In genomic region chr1:166153641-166154350, GRCh38 we compare ENCODE assay signal across 19 cellular contexts. TPM values are rescaled to one million over a fixed set of nuclear protein-coding genes. Genes with fewer than 3 reads are reported as not detected.
DNase-seq lines count a peak whose midpoint lies in the region; ATAC-seq and TF ChIP-seq lines count a peak whose summit lies in the region.
"Had no signal": no experiment of that assay in that cellular context is flagged by ENCODE, and none has a peak within 500 bp of the region (broad histone marks: within the 10 kb centered on the region; RNA-seq: fewer than 3 reads in every experiment).

No MANE protein-coding gene starts in this region.

- TF ChIP-seq CTCF in glutamatergic neuron (IDR thresholded peaks at IDR 0.05; ENCODE audit: partially characterized antibody, unreplicated experiment): no peak

- peak; percentile 42 for ATAC-seq in stimulated activated naive CD8-positive, alpha-beta T cell treated with anti-CD3 and anti-CD28 coated beads, Interleukin-15, amount 100 ng/mL, for 72 hours
- ATAC-seq in stimulated activated naive CD8-positive, alpha-beta T cell treated with anti-CD3 and anti-CD28 coated beads, Interleukin-15, Interleukin-2, amounts not matched to agents 100 U/mL and 50 U/mL, for 24 hours: no peak
- ATAC-seq in stimulated activated memory B cell treated with anti-CD40 and anti-IgM and Interleukin-4, amounts not matched to agents 10 μg/mL and 1 μg/mL and 100 μg/mL, for 72 hours: peak; percentile 52
- ATAC-seq in HG03097 (IDR thresholded peaks at IDR 0.05; ENCODE audit: low FRiP score, unreplicated experiment) (no peak), GM19035 (IDR thresholded peaks at IDR 0.05; ENCODE audit: unreplicated experiment) (no peak)
- ATAC-seq: Panc1 had no signal

- H3K4me3 Mint-ChIP-seq in stimulated activated naive CD8-positive, alpha-beta T cell treated with anti-CD3 and anti-CD28 coated beads, Interleukin-15, amount 100 ng/mL, for 72 hours: no peak overlapping the region
- H3K4me3 Mint-ChIP-seq in glutamatergic neuron (ENCODE audit: unreplicated experiment): peak overlapping the region; percentile 58
- no peak overlapping the region for H3K4me3 Mint-ChIP-seq in stimulated activated memory B cell treated with anti-CD40 and anti-IgM and Interleukin-4, amounts not matched to agents 10 μg/mL and 1 μg/mL and 100 μg/mL, for 72 hours
- no peak overlapping the region for H3K4me3 Mint-ChIP-seq in activated T-helper 2 cell treated with anti-CD3 and anti-CD28 coated beads, Interferon-gamma antibody, Interleukin-2, Interleukin-4, amounts not matched to agents 10 μg/mL and 5 μg/mL and 100 μg/mL, durations not matched to agents 14 hours and 24 hours and 36 hours (ENCODE audit: low read depth)

- H3K4me1 Mint-ChIP-seq in stimulated activated naive CD8-positive, alpha-beta T cell treated with anti-CD3 and anti-CD28 coated beads, Interleukin-15, amount 100 ng/mL, for 72 hours: no peaks in the 10 kb centered on the region
- peaks cover 68% of the 10 kb centered on the region for H3K4me1 Mint-ChIP-seq in glutamatergic neuron (ENCODE audit: low read depth, unreplicated experiment)
- no peaks in the 10 kb centered on the region for H3K4me1 Mint-ChIP-seq in stimulated activated memory B cell treated with anti-CD40 and anti-IgM and Interleukin-4, amounts not matched to agents 10 μg/mL and 1 μg/mL and 100 μg/mL, for 72 hours
- no peaks in the 10 kb centered on the region for H3K4me1 Mint-ChIP-seq in activated T-helper 2 cell treated with anti-CD3 and anti-CD28 coated beads, Interferon-gamma antibody, Interleukin-2, Interleukin-4, amounts not matched to agents 10 μg/mL and 5 μg/mL and 100 μg/mL, durations not matched to agents 14 hours and 24 hours and 36 hours (ENCODE audit: low read depth)

- DNase-seq in stimulated activated naive CD8-positive, alpha-beta T cell treated with anti-CD3 and anti-CD28 coated beads, Interleukin-15, amount 100 ng/mL, for 72 hours: no peak
- DNase-seq in stimulated activated naive CD8-positive, alpha-beta T cell treated with anti-CD3 and anti-CD28 coated beads, Interleukin-15, Interleukin-2, amounts not matched to agents 100 U/mL and 50 U/mL, for 24 hours: no peak
- DNase-seq in NCI-H524 treated with DMSO at 0.1 percent for 48 hours (lab: John Stamatoyannopoulos, UW) (peak; percentile 94), glutamatergic neuron (peak; percentile 65)
- no peak for DNase-seq in activated T-helper 2 cell treated with anti-CD3 and anti-CD28 coated beads, Interferon-gamma antibody, Interleukin-2, Interleukin-4, amounts not matched to agents 10 μg/mL and 5 μg/mL and 100 μg/mL, durations not matched to agents 14 hours and 24 hours and 36 hours (ENCODE audit: low spot score)
- DNase-seq: 8988T, ACHN, Calu3, GOT3, IMR-90, MM.1S, NCI-H2081, NCI-H345, NCI-H510A treated with DMSO at 0.1 percent for 48 hours, SHP77 had no signal

- peak overlapping the region in 1 of 2 donors; percentile 8 for H3K27ac Mint-ChIP-seq in stimulated activated naive CD8-positive, alpha-beta T cell treated with anti-CD3 and anti-CD28 coated beads, Interleukin-15, amount 100 ng/mL, for 72 hours
- peak overlapping the region; percentile 98 for H3K27ac Mint-ChIP-seq in glutamatergic neuron (ENCODE audit: unreplicated experiment)
- no peak overlapping the region for H3K27ac Mint-ChIP-seq in stimulated activated memory B cell treated with anti-CD40 and anti-IgM and Interleukin-4, amounts not matched to agents 10 μg/mL and 1 μg/mL and 100 μg/mL, for 72 hours
- no peak overlapping the region for H3K27ac Mint-ChIP-seq in activated T-helper 2 cell treated with anti-CD3 and anti-CD28 coated beads, Interferon-gamma antibody, Interleukin-2, Interleukin-4, amounts not matched to agents 10 μg/mL and 5 μg/mL and 100 μg/mL, durations not matched to agents 14 hours and 24 hours and 36 hours

- H3K36me3 Mint-ChIP-seq in glutamatergic neuron (ENCODE audit: unreplicated experiment): no peaks in the 10 kb centered on the region
- no peaks in the 10 kb centered on the region for H3K36me3 Mint-ChIP-seq in stimulated activated memory B cell treated with anti-CD40 and anti-IgM and Interleukin-4, amounts not matched to agents 10 μg/mL and 1 μg/mL and 100 μg/mL, for 72 hours
- H3K36me3 Mint-ChIP-seq in activated T-helper 2 cell treated with anti-CD3 and anti-CD28 coated beads, Interferon-gamma antibody, Interleukin-2, Interleukin-4, amounts not matched to agents 10 μg/mL and 5 μg/mL and 100 μg/mL, durations not matched to agents 14 hours and 24 hours and 36 hours (ENCODE audit: low read depth): no peaks in the 10 kb centered on the region

- H3K9me3 Mint-ChIP-seq in stimulated activated naive CD8-positive, alpha-beta T cell treated with anti-CD3 and anti-CD28 coated beads, Interleukin-15, amount 100 ng/mL, for 72 hours: no peaks in the 10 kb centered on the region
- H3K9me3 Mint-ChIP-seq in glutamatergic neuron (ENCODE audit: unreplicated experiment): peaks cover 26% of the 10 kb centered on the region
- H3K9me3 Mint-ChIP-seq in stimulated activated memory B cell treated with anti-CD40 and anti-IgM and Interleukin-4, amounts not matched to agents 10 μg/mL and 1 μg/mL and 100 μg/mL, for 72 hours: no peaks in the 10 kb centered on the region
- H3K9me3 Mint-ChIP-seq in activated T-helper 2 cell treated with anti-CD3 and anti-CD28 coated beads, Interferon-gamma antibody, Interleukin-2, Interleukin-4, amounts not matched to agents 10 μg/mL and 5 μg/mL and 100 μg/mL, durations not matched to agents 14 hours and 24 hours and 36 hours: no peaks in the 10 kb centered on the region

- H3K27me3 Mint-ChIP-seq in stimulated activated naive CD8-positive, alpha-beta T cell treated with anti-CD3 and anti-CD28 coated beads, Interleukin-15, amount 100 ng/mL, for 72 hours: no peaks in the 10 kb centered on the region
- peaks cover 26% of the 10 kb centered on the region for H3K27me3 Mint-ChIP-seq in glutamatergic neuron (ENCODE audit: unreplicated experiment)
- no peaks in the 10 kb centered on the region for H3K27me3 Mint-ChIP-seq in stimulated activated memory B cell treated with anti-CD40 and anti-IgM and Interleukin-4, amounts not matched to agents 10 μg/mL and 1 μg/mL and 100 μg/mL, for 72 hours
- no peaks in the 10 kb centered on the region for H3K27me3 Mint-ChIP-seq in activated T-helper 2 cell treated with anti-CD3 and anti-CD28 coated beads, Interferon-gamma antibody, Interleukin-2, Interleukin-4, amounts not matched to agents 10 μg/mL and 5 μg/mL and 100 μg/mL, durations not matched to agents 14 hours and 24 hours and 36 hours (ENCODE audit: low read depth)

- intact Hi-C loops in activated T-helper 2 cell treated with anti-CD3 and anti-CD28 coated beads, Interferon-gamma antibody, Interleukin-2, Interleukin-4, amounts not matched to agents 10 μg/mL and 5 μg/mL and 100 μg/mL, durations not matched to agents 14 hours and 24 hours and 36 hours (cut with micrococcal nuclease): no loop called here

RNA-seq across cellular contexts. Expression of gene FAM78B, which starts 13.0 kb away (rescaled TPM):
- 66.0 TPM for total RNA-seq in glutamatergic neuron (ENCODE audit: unreplicated experiment)
- 1.2 and 1.4 TPM in 2 replicates for total RNA-seq in activated T-helper 2 cell treated with anti-CD3 and anti-CD28 coated beads, Interferon-gamma antibody, Interleukin-2, Interleukin-4, amounts not matched to agents 10 μg/mL and 5 μg/mL and 100 μg/mL, durations not matched to agents 14 hours and 24 hours and 36 hours

Comparison
In these comparisons a context has a peak if more than half of its experiments do, and no peak if none do; other contexts are left out.
1. ATAC-seq: peak in stimulated activated naive CD8-positive, alpha-beta T cell treated with anti-CD3 and anti-CD28 coated beads, Interleukin-15, amount 100 ng/mL, for 72 hours (single experiment) and stimulated activated memory B cell treated with anti-CD40 and anti-IgM and Interleukin-4, amounts not matched to agents 10 μg/mL and 1 μg/mL and 100 μg/mL, for 72 hours (single experiment); none in stimulated activated naive CD8-positive, alpha-beta T cell treated with anti-CD3 and anti-CD28 coated beads, Interleukin-15, Interleukin-2, amounts not matched to agents 100 U/mL and 50 U/mL, for 24 hours (single experiment), HG03097 (single experiment) and GM19035 (single experiment).
2. DNase-seq: peak in NCI-H524 treated with DMSO at 0.1 percent for 48 hours (single experiment) and glutamatergic neuron (single experiment); none in stimulated activated naive CD8-positive, alpha-beta T cell treated with anti-CD3 and anti-CD28 coated beads, Interleukin-15, amount 100 ng/mL, for 72 hours (0 of 2), stimulated activated naive CD8-positive, alpha-beta T cell treated with anti-CD3 and anti-CD28 coated beads, Interleukin-15, Interleukin-2, amounts not matched to agents 100 U/mL and 50 U/mL, for 24 hours (single experiment) and activated T-helper 2 cell treated with anti-CD3 and anti-CD28 coated beads, Interferon-gamma antibody, Interleukin-2, Interleukin-4, amounts not matched to agents 10 μg/mL and 5 μg/mL and 100 μg/mL, durations not matched to agents 14 hours and 24 hours and 36 hours (single experiment).
3. RNA of gene FAM78B, which starts 13.0 kb away (total RNA-seq): 66.0 TPM in glutamatergic neuron (single experiment); 1.2 to 1.4 TPM in activated T-helper 2 cell treated with anti-CD3 and anti-CD28 coated beads, Interferon-gamma antibody, Interleukin-2, Interleukin-4, amounts not matched to agents 10 μg/mL and 5 μg/mL and 100 μg/mL, durations not matched to agents 14 hours and 24 hours and 36 hours; every median in the first group is over 10 times any median in the second.